Comparison of ENCODE assay signal across 9 cellular contexts in the genomic region with DNA sequence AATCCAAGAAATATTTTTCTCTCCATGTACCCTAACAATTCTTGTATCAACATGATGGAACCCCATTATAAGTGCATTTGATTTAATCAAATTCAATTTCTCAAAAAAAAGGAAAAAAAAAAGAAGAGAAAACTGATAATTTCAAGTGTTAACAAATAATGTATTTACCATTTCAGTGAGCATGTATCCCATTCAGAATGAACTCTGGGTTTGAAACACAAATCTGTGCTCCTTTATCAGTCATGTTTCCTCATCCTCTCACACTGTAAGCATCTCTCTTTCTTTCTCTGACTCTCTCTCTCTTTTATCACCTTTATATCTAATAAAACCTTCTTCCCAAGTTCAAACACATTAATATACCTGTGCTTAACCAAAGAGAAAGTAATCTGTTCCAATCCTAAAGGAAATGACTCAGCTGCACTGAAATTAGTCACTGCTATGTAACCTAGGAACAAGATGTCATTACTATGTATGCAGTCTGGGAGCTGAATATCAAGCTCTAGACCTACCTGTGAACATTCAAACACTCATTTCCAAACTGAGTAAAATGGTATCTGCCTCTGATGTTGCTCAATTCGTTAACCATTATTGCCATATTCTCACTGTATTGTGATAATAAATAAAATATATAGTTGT.
A peak's percentile ranks its signal among the peaks of the same experiment; 100 is the strongest.
DNase-seq lines count a peak whose midpoint lies in the region; ATAC-seq, FAIRE-seq and TF ChIP-seq lines count a peak whose summit lies in the region.
"Had no signal": no experiment of that assay in that cellular context is flagged by ENCODE, and none has a peak within 500 bp of the region (broad histone marks: within the 10 kb centered on the region; RNA-seq: fewer than 3 reads in every experiment).

No MANE protein-coding gene starts in this region.

- H3K4me3 ChIP-seq in fibroblast of lung (replicated peaks in 1 of 4; ENCODE audit: control extremely low read depth in 1 of 4, insufficient read depth in 1 of 4, low read depth in 3 of 4, low read length in 4 of 4) (no peak overlapping the region), stomach (no peak overlapping the region), endodermal cell (ENCODE audit: low read length) (no peak overlapping the region)

- 0 to 35% (median 0%) methylated on average over 1 of the region's 1 CpG for WGBS in stomach, 5 donors
- WGBS in endodermal cell (ENCODE audit: insufficient coverage in 1 of 2, insufficient read length in 1 of 2), 2 experiments = no CpG with 5 or more reads among the region's 1 CpG

- H3K27ac ChIP-seq in fibroblast of lung (ENCODE audit: insufficient read depth, low read length) = peak overlapping the region; percentile 11
- H3K27ac ChIP-seq in stomach = peak overlapping the region in 2 of 5 donors; percentile 0 to 29
- H3K27ac ChIP-seq in endodermal cell (ENCODE audit: low read depth, low read length) = no peak overlapping the region

- H3K36me3 ChIP-seq in fibroblast of lung (ENCODE audit: control insufficient read depth, insufficient read depth, low read length) (no peaks in the 10 kb centered on the region), stomach (no peaks in the 10 kb centered on the region), endodermal cell (ENCODE audit: control insufficient read depth, insufficient read depth, low read length) (no peaks in the 10 kb centered on the region)

- peaks cover 23% of the 10 kb centered on the region for H3K4me1 Mint-ChIP-seq in endodermal cell
- no peaks in the 10 kb centered on the region for H3K4me1 Mint-ChIP-seq in immature natural killer cell

- ATAC-seq in GM19395 (IDR thresholded peaks at IDR 0.05; ENCODE audit: unreplicated experiment) = peak; percentile 81

- intact Hi-C loops in stomach (cut with DNase I; ENCODE audit: low total_unique reads) = no loop called here

- H3K9ac ChIP-seq in fibroblast of lung (ENCODE audit: insufficient read depth, low read length) (no peak overlapping the region), endodermal cell (ENCODE audit: extremely low read depth, low read length, poor library complexity, severe bottlenecking) (no peak overlapping the region)

- H3K36me3 Mint-ChIP-seq in endodermal cell (ENCODE audit: low read depth) (no peaks in the 10 kb centered on the region), immature natural killer cell (no peaks in the 10 kb centered on the region)

- no peak overlapping the region for H3K4me3 Mint-ChIP-seq in endodermal cell
- no peak overlapping the region for H3K4me3 Mint-ChIP-seq in immature natural killer cell

- TF ChIP-seq CTCF in fibroblast of lung (conservative IDR thresholded peaks at IDR 0.05 in 1 of 2, IDR thresholded peaks at IDR 0.05 in 1 of 2; ENCODE audit: low read depth in 1 of 2, low read length in 2 of 2) (no peak), stomach (IDR thresholded peaks at IDR 0.05) (no peak), endodermal cell (conservative IDR thresholded peaks at IDR 0.05) (no peak)

- in situ Hi-C loops in ACHN (cut with HindIII; ENCODE audit: low pct_ligation_motif_present, low pct_unique_long_range_greater_than_20kb, low sequenced_read_pairs) = no loop called here

- H3K27me3 Mint-ChIP-seq in endodermal cell (ENCODE audit: insufficient read depth) (no peaks in the 10 kb centered on the region), immature natural killer cell (ENCODE audit: low read depth in 3 of 3) (peaks cover 0 to 3% (median 2%) of the 10 kb centered on the region in 3 donors)

- no peaks in the 10 kb centered on the region for H3K4me1 ChIP-seq in fibroblast of lung (ENCODE audit: control insufficient read depth, extremely low read depth, insufficient read depth, low read length)
- H3K4me1 ChIP-seq in stomach = no peaks in the 10 kb centered on the region
- H3K4me1 ChIP-seq in endodermal cell (ENCODE audit: control insufficient read depth, insufficient read depth, low read length) = peaks cover 8% of the 10 kb centered on the region

- FAIRE-seq in HTR-8/SVneo (lab: Jason Lieb, UNC) = no peak

- H3K9me3 Mint-ChIP-seq in endodermal cell (no peaks in the 10 kb centered on the region), immature natural killer cell (peaks cover 3 to 20% (median 5%) of the 10 kb centered on the region in 6 donors)

- no peak overlapping the region for H3K4me2 ChIP-seq in fibroblast of lung (ENCODE audit: extremely low read depth, insufficient read depth, low read length)

- no peak for TF ChIP-seq EP300 in stomach (IDR thresholded peaks at IDR 0.05)

- TF ChIP-seq POLR2A in stomach (IDR thresholded peaks at IDR 0.05) = no peak

- H3K9me3 ChIP-seq in fibroblast of lung (ENCODE audit: control insufficient read depth, insufficient read depth, low read depth, low read length) (no peaks in the 10 kb centered on the region), stomach (no peaks in the 10 kb centered on the region), endodermal cell (ENCODE audit: control insufficient read depth, low read length) (no peaks in the 10 kb centered on the region)

- H3K27me3 ChIP-seq in fibroblast of lung (ENCODE audit: control insufficient read depth, insufficient read depth, low read length) (no peaks in the 10 kb centered on the region), stomach (no peaks in the 10 kb centered on the region), endodermal cell (ENCODE audit: control insufficient read depth, insufficient read depth, low read length, poor library complexity, severe bottlenecking) (no peaks in the 10 kb centered on the region)

- DNase-seq in ACHN (peak; percentile 80), HTR-8/SVneo (ENCODE audit: insufficient read length, low spot score) (peak; percentile 52), fibroblast of lung (ENCODE audit: low read depth in 2 of 2) (peak; percentile 66 to 79), stomach (no peak), endodermal cell (no peak), immature natural killer cell (no peak), NCI-H2171 treated with DMSO at 0.1 percent for 48 hours (lab: John Stamatoyannopoulos, UW) (no peak)
- DNase-seq: activated CD4-positive, alpha-beta T cell treated with anti-CD3 and anti-CD28 coated beads for 4 hours had no signal

- H3K27ac Mint-ChIP-seq in endodermal cell (no peak overlapping the region), immature natural killer cell (no peak overlapping the region)

- no peaks in the 10 kb centered on the region for H4K20me1 ChIP-seq in fibroblast of lung (ENCODE audit: control insufficient read depth, extremely low read depth, insufficient read depth, low read length)

- H2AFZ ChIP-seq in fibroblast of lung (ENCODE audit: low read length) = peak overlapping the region; percentile 29

- no peaks in the 10 kb centered on the region for H3K79me2 ChIP-seq in fibroblast of lung (ENCODE audit: control insufficient read depth, insufficient read depth, low read length)

Comparison
In these comparisons a context has a peak if more than half of its experiments do, and no peak if none do; other contexts are left out.
1. DNase-seq: peak in ACHN (single experiment), HTR-8/SVneo (single experiment) and fibroblast of lung (2 of 2); none in stomach (single experiment), endodermal cell (single experiment), immature natural killer cell (0 of 3) and NCI-H2171 treated with DMSO at 0.1 percent for 48 hours (single experiment).